In genomic region chr4:100949350-100949935, GRCh38 we compare ENCODE assay signal across 15 cellular contexts.
A peak's percentile ranks its signal among the peaks of the same experiment; 100 is the strongest.
DNase-seq lines count a peak whose midpoint lies in the region; ATAC-seq and TF ChIP-seq lines count a peak whose summit lies in the region.
"Had no signal": no experiment of that assay in that cellular context is flagged by ENCODE, and none has a peak within 500 bp of the region (broad histone marks: within the 10 kb centered on the region; RNA-seq: fewer than 3 reads in every experiment).

No MANE protein-coding gene starts in this region.

- no peak overlapping the region for H2AFZ ChIP-seq in PC-3 (ENCODE audit: low read length)

- H3K27ac ChIP-seq in PC-3 (ENCODE audit: low read length): no peak overlapping the region
- H3K27ac ChIP-seq: BLaER1 treated with 17β-estradiol and CSF1 and Interleukin-3, amounts not matched to agents 10 nM and 100 nM had no signal

- ATAC-seq in PC-3 (peak; percentile 60), GM18868 (IDR thresholded peaks at IDR 0.05; ENCODE audit: unreplicated experiment) (no peak), HG02763 (IDR thresholded peaks at IDR 0.05; ENCODE audit: unreplicated experiment) (no peak)

- H3K36me3 ChIP-seq in PC-3 (ENCODE audit: low read depth, low read length) (no peaks in the 10 kb centered on the region), HAP-1 (replicated peaks) (no peaks in the 10 kb centered on the region)
- H3K36me3 ChIP-seq: BLaER1 treated with 17β-estradiol and CSF1 and Interleukin-3, amounts not matched to agents 10 nM and 100 nM had no signal

- H3K4me3 ChIP-seq in PC-3 (ENCODE audit: low read length) (no peak overlapping the region), fibroblast of villous mesenchyme (ENCODE audit: low read depth, low read length) (no peak overlapping the region), skeletal muscle cell (ENCODE audit: low read depth, low read length) (no peak overlapping the region), HAP-1 (no peak overlapping the region)
- H3K4me3 ChIP-seq: BLaER1 treated with 17β-estradiol and CSF1 and Interleukin-3, amounts not matched to agents 10 nM and 100 nM had no signal

- H3K79me2 ChIP-seq in PC-3 (ENCODE audit: low read length): no peaks in the 10 kb centered on the region

- no peaks in the 10 kb centered on the region for H3F3A ChIP-seq in PC-3 (ENCODE audit: low read length, unreplicated experiment)

- H3K9ac ChIP-seq in PC-3 (ENCODE audit: low read length): no peak overlapping the region
- H3K9ac ChIP-seq: BLaER1 treated with 17β-estradiol and CSF1 and Interleukin-3, amounts not matched to agents 10 nM and 100 nM had no signal

- no peaks in the 10 kb centered on the region for H3K9me2 ChIP-seq in PC-3 (replicated peaks; ENCODE audit: low read length)

- POLR2A ChIA-PET in PC-3 (lab: Charles Lee; ENCODE audit: unreplicated experiment): no interaction called here

- H3K9me3 ChIP-seq in PC-3 (ENCODE audit: low read length) (no peaks in the 10 kb centered on the region), HAP-1 (no peaks in the 10 kb centered on the region)
- H3K9me3 ChIP-seq: BLaER1 treated with 17β-estradiol and CSF1 and Interleukin-3, amounts not matched to agents 10 nM and 100 nM had no signal

- no peaks in the 10 kb centered on the region for H4K20me1 ChIP-seq in PC-3 (ENCODE audit: low read length)
- H4K20me1 ChIP-seq: BLaER1 treated with 17β-estradiol and CSF1 and Interleukin-3, amounts not matched to agents 10 nM and 100 nM had no signal

- H3K27me3 ChIP-seq in PC-3 (ENCODE audit: low read length): no peaks in the 10 kb centered on the region
- H3K27me3 ChIP-seq in HAP-1 (ENCODE audit: low read depth): no peaks in the 10 kb centered on the region
- H3K27me3 ChIP-seq: BLaER1 treated with 17β-estradiol and CSF1 and Interleukin-3, amounts not matched to agents 10 nM and 100 nM had no signal

- intact Hi-C loops in PC-3 (cut with micrococcal nuclease): loop anchor here (1.0 kb wide), 1 partner anchor 166 kb away; no protein-coding TSS in a partner anchor

- TF ChIP-seq CTCF in PC-3 (conservative IDR thresholded peaks at IDR 0.05; ENCODE audit: low read depth, low read length) (no peak), fibroblast of villous mesenchyme (IDR thresholded peaks at IDR 0.05; ENCODE audit: insufficient read depth, low read depth, low read length) (no peak)

- H3K4me2 ChIP-seq in PC-3 (ENCODE audit: low read length): no peak overlapping the region
- H3K4me2 ChIP-seq: BLaER1 treated with 17β-estradiol and CSF1 and Interleukin-3, amounts not matched to agents 10 nM and 100 nM had no signal

- no peaks in the 10 kb centered on the region for H3K4me1 ChIP-seq in PC-3 (ENCODE audit: insufficient read depth, low read length)
- peaks cover 5% of the 10 kb centered on the region for H3K4me1 ChIP-seq in HAP-1

- no TSS peak for BruUV-seq in PC-3 (replicated peaks; lab: Mats Ljungman, UMichigan)

- CTCF ChIA-PET in PC-3 (lab: Charles Lee): no interaction called here

- in situ Hi-C loops in ACHN (cut with HindIII; ENCODE audit: low pct_ligation_motif_present, low pct_unique_long_range_greater_than_20kb, low sequenced_read_pairs) (no loop called here), HAP-1 (cut with MboI; ENCODE audit: low sequenced_read_pairs) (no loop called here)

- DNase-seq in GM04503 (ENCODE audit: low read depth) (peak; percentile 29), PC-3 (peak; percentile 33), fibroblast of villous mesenchyme (ENCODE audit: low read depth) (peak; percentile 55), skeletal muscle cell (ENCODE audit: low read depth) (peak; percentile 72), ACHN (no peak), HAP-1 (ENCODE audit: low spot score in 2 of 2) (no peak)
- DNase-seq: DMS 273 treated with DMSO at 0.1 percent for 48 hours, IMR-90, NCI-H1417 treated with DMSO at 0.1 percent for 48 hours, NCI-H2029 treated with DMSO at 0.1 percent for 48 hours, NCI-H2227 treated with DMSO at 0.1 percent for 48 hours, NCI-H69 had no signal

Comparison
In these comparisons a context has a peak if more than half of its experiments do, and no peak if none do; other contexts are left out.
1. DNase-seq: peak in GM04503 (single experiment), PC-3 (single experiment), fibroblast of villous mesenchyme (single experiment) and skeletal muscle cell (single experiment); none in ACHN (single experiment) and HAP-1 (0 of 2).